1 cellular context compared by ENCODE assay signal in the genomic region with DNA sequence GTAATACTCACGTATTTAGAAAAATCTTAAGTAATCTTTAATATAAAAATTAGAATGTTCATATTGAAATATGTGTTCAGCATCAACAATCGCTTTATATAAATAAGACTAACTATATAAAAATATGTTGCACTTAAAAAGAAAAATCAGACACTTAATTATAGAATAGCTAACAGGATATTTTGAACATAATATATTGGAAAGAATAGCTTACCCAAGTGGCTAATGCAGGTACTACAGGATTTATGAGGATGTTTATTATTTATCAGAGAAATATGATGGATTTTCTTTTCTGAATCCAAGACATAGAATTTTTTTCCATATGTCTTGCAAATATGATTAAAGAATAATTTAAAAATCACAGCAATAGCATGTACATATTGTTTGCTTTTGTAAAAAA.
TF ChIP-seq lines count a peak whose summit lies in the region.

No MANE protein-coding gene starts in this region.

TF ChIP-seq in HCT116, 20 proteins besides CTCF, POLR2A, EP300 and RAD21 (continued from another document):
- TF ChIP-seq EGR1 (IDR thresholded peaks at IDR 0.05; ENCODE audit: low read depth) = no peak
- TF ChIP-seq POLR2AphosphoS5 (IDR thresholded peaks at IDR 0.05; ENCODE audit: low read depth, low read length) = no peak
- no peak for TF ChIP-seq EZH2phosphoT487 (IDR thresholded peaks at IDR 0.05; ENCODE audit: borderline replicate concordance)
